In genomic region chr12:64670856-64671639, GRCh38 we compare ENCODE assay signal across 7 cellular contexts.
A peak's percentile ranks its signal among the peaks of the same experiment; 100 is the strongest.
DNase-seq lines count a peak whose midpoint lies in the region; ATAC-seq and TF ChIP-seq lines count a peak whose summit lies in the region.

No MANE protein-coding gene starts in this region.

- intact Hi-C loops in IMR-90 (cut with micrococcal nuclease) (no loop called here), heart left ventricle (cut with DNase I) (loop anchor here in 5 of 10 donors (5.0 kb wide), 1 partner anchor 59 kb away; the partner anchor contains the start of gene RASSF3 (in 5 of the 5))
- intact Hi-C loops in activated T-helper 1 cell treated with anti-CD3 and anti-CD28 coated beads, Interleukin-12 subunit alpha, Interleukin-12 subunit beta, Interleukin-2, Interleukin-4 antibody, amounts not matched to agents 30 ng/mL and 10 ng/mL and 1 ng/mL, durations not matched to agents 14 hours and 24 hours and 36 hours (cut with micrococcal nuclease): loop anchor here (10.0 kb wide), 1 partner anchor 504 kb away; no protein-coding TSS in a partner anchor

- H4K5ac ChIP-seq in IMR-90 (ENCODE audit: low read depth, low read length): no peak overlapping the region

- H3K4me1 Mint-ChIP-seq in activated T-helper 1 cell treated with anti-CD3 and anti-CD28 coated beads, Interleukin-12 subunit alpha, Interleukin-12 subunit beta, Interleukin-2, Interleukin-4 antibody, amounts not matched to agents 30 ng/mL and 10 ng/mL and 1 ng/mL, durations not matched to agents 14 hours and 24 hours and 36 hours (ENCODE audit: low read depth): peaks cover 88% of the 10 kb centered on the region
- peaks cover 95% of the 10 kb centered on the region for H3K4me1 Mint-ChIP-seq in stimulated activated naive CD8-positive, alpha-beta T cell treated with anti-CD3 and anti-CD28 coated beads, Interleukin-15, amount 100 ng/mL, for 72 hours

- H3K56ac ChIP-seq in IMR-90 (ENCODE audit: extremely low read depth, insufficient read depth, low read length): no peak overlapping the region

- no peak overlapping the region for H2AFZ ChIP-seq in IMR-90 (replicated peaks; ENCODE audit: low read length, poor library complexity)

- peak overlapping the region; percentile 85 for H3K4me3 Mint-ChIP-seq in activated T-helper 1 cell treated with anti-CD3 and anti-CD28 coated beads, Interleukin-12 subunit alpha, Interleukin-12 subunit beta, Interleukin-2, Interleukin-4 antibody, amounts not matched to agents 30 ng/mL and 10 ng/mL and 1 ng/mL, durations not matched to agents 14 hours and 24 hours and 36 hours
- peak overlapping the region; percentile 93 to 95 for H3K4me3 Mint-ChIP-seq in stimulated activated naive CD8-positive, alpha-beta T cell treated with anti-CD3 and anti-CD28 coated beads, Interleukin-15, amount 100 ng/mL, for 72 hours

- H3K36me3 Mint-ChIP-seq in activated T-helper 1 cell treated with anti-CD3 and anti-CD28 coated beads, Interleukin-12 subunit alpha, Interleukin-12 subunit beta, Interleukin-2, Interleukin-4 antibody, amounts not matched to agents 30 ng/mL and 10 ng/mL and 1 ng/mL, durations not matched to agents 14 hours and 24 hours and 36 hours (ENCODE audit: low read depth): peaks cover 2% of the 10 kb centered on the region

- POLR2A ChIA-PET in IMR-90 (lab: Charles Lee; ENCODE audit: unreplicated experiment): no interaction called here

- H3K9me3 Mint-ChIP-seq in activated T-helper 1 cell treated with anti-CD3 and anti-CD28 coated beads, Interleukin-12 subunit alpha, Interleukin-12 subunit beta, Interleukin-2, Interleukin-4 antibody, amounts not matched to agents 30 ng/mL and 10 ng/mL and 1 ng/mL, durations not matched to agents 14 hours and 24 hours and 36 hours: no peaks in the 10 kb centered on the region
- H3K9me3 Mint-ChIP-seq in stimulated activated naive CD8-positive, alpha-beta T cell treated with anti-CD3 and anti-CD28 coated beads, Interleukin-15, amount 100 ng/mL, for 72 hours: no peaks in the 10 kb centered on the region

- no peak overlapping the region for H3K18ac ChIP-seq in IMR-90 (ENCODE audit: low read depth, low read length)

- no peak overlapping the region for H2AK9ac ChIP-seq in IMR-90 (replicated peaks; ENCODE audit: low read depth, low read length, poor library complexity)

- no peak overlapping the region for H2BK15ac ChIP-seq in IMR-90 (ENCODE audit: low read depth, low read length)

- H3K9me1 ChIP-seq in IMR-90 (ENCODE audit: insufficient read depth, low read length): peaks cover 34% of the 10 kb centered on the region

- no peak overlapping the region; a peak in 1 of 4 replicates for H4K8ac ChIP-seq in IMR-90 (ENCODE audit: low read depth in 2 of 2, low read length in 2 of 2)

- no peaks in the 10 kb centered on the region for H3K27me3 Mint-ChIP-seq in activated T-helper 1 cell treated with anti-CD3 and anti-CD28 coated beads, Interleukin-12 subunit alpha, Interleukin-12 subunit beta, Interleukin-2, Interleukin-4 antibody, amounts not matched to agents 30 ng/mL and 10 ng/mL and 1 ng/mL, durations not matched to agents 14 hours and 24 hours and 36 hours (ENCODE audit: insufficient read depth)
- no peaks in the 10 kb centered on the region for H3K27me3 Mint-ChIP-seq in stimulated activated naive CD8-positive, alpha-beta T cell treated with anti-CD3 and anti-CD28 coated beads, Interleukin-15, amount 100 ng/mL, for 72 hours

- DNase-seq in IMR-90: peak; percentile 69
- DNase-seq in activated T-helper 1 cell treated with anti-CD3 and anti-CD28 coated beads, Interleukin-12 subunit alpha, Interleukin-12 subunit beta, Interleukin-2, Interleukin-4 antibody, amounts not matched to agents 30 ng/mL and 10 ng/mL and 1 ng/mL, durations not matched to agents 14 hours and 24 hours and 36 hours (ENCODE audit: low spot score): no peak
- no peak for DNase-seq in heart left ventricle
- DNase-seq in stimulated activated naive CD8-positive, alpha-beta T cell treated with anti-CD3 and anti-CD28 coated beads, Interleukin-15, amount 100 ng/mL, for 72 hours: no peak
- DNase-seq in NCI-H1694 treated with DMSO at 0.1 percent for 48 hours (lab: John Stamatoyannopoulos, UW): no peak

- no peaks in the 10 kb centered on the region for H3K27me3 ChIP-seq in IMR-90 (ENCODE audit: control insufficient read depth, insufficient read depth, low read length)
- no peaks in the 10 kb centered on the region for H3K27me3 ChIP-seq in heart left ventricle

- H3K9me3 ChIP-seq in IMR-90 (ENCODE audit: control insufficient read depth, insufficient read depth, low read length) (no peaks in the 10 kb centered on the region), heart left ventricle (no peaks in the 10 kb centered on the region)

- H3K23ac ChIP-seq in IMR-90 (ENCODE audit: low read depth, low read length): no peak overlapping the region

- no peak overlapping the region for H2BK120ac ChIP-seq in IMR-90 (ENCODE audit: low read depth, low read length)

- peaks cover 43 to 89% of the 10 kb centered on the region in 2 experiments for H3K79me1 ChIP-seq in IMR-90 (ENCODE audit: low read depth in 1 of 2, low read length in 2 of 2)

- BruUV-seq in IMR-90 (replicated peaks; lab: Mats Ljungman, UMichigan): no TSS peak

- peaks cover 69% of the 10 kb centered on the region; the same call in 1 of the 2 replicates for H4K20me1 ChIP-seq in IMR-90 (ENCODE audit: insufficient read depth, low read length)

- dilution Hi-C loops in IMR-90 (cut with HindIII; ENCODE audit: low sequenced_read_pairs, unreplicated experiment): no loop called here

- H3K4me1 ChIP-seq in IMR-90 (ENCODE audit: control insufficient read depth, insufficient read depth, low read length) (peaks cover 30% of the 10 kb centered on the region), heart left ventricle (peaks cover 15 to 100% (median 97%) of the 10 kb centered on the region in 12 donors)

- H3K4me2 ChIP-seq in IMR-90 (ENCODE audit: low read depth, low read length): no peak overlapping the region

- H3K36me3 ChIP-seq in IMR-90 (ENCODE audit: control insufficient read depth, insufficient read depth, low read length) (no peaks in the 10 kb centered on the region), heart left ventricle (no peaks in the 10 kb centered on the region)

- TF ChIP-seq CTCF in IMR-90 (conservative IDR thresholded peaks at IDR 0.05; ENCODE audit: low read depth, low read length) (no peak), heart left ventricle (IDR thresholded peaks at IDR 0.05) (no peak)

- H4K91ac ChIP-seq in IMR-90 (ENCODE audit: insufficient read depth, low read depth, low read length): no peak overlapping the region

- in situ Hi-C loops in IMR-90 (cut with MboI; ENCODE audit: low sequenced_read_pairs): no loop called here

- peak overlapping the region; percentile 50 for H3K4ac ChIP-seq in IMR-90 (ENCODE audit: low read depth, low read length)

- H3K27ac Mint-ChIP-seq in activated T-helper 1 cell treated with anti-CD3 and anti-CD28 coated beads, Interleukin-12 subunit alpha, Interleukin-12 subunit beta, Interleukin-2, Interleukin-4 antibody, amounts not matched to agents 30 ng/mL and 10 ng/mL and 1 ng/mL, durations not matched to agents 14 hours and 24 hours and 36 hours: peak overlapping the region; percentile 85
- H3K27ac Mint-ChIP-seq in stimulated activated naive CD8-positive, alpha-beta T cell treated with anti-CD3 and anti-CD28 coated beads, Interleukin-15, amount 100 ng/mL, for 72 hours: peak overlapping the region; percentile 47 to 79

- no peak overlapping the region for H2BK20ac ChIP-seq in IMR-90 (ENCODE audit: low read depth, low read length)

- ATAC-seq in IMR-90 (ENCODE audit: low read depth): peak; percentile 53
- ATAC-seq in heart left ventricle: peak; percentile 41 to 61 (median 50)
- peak; percentile 67 for ATAC-seq in stimulated activated naive CD8-positive, alpha-beta T cell treated with anti-CD3 and anti-CD28 coated beads, Interleukin-15, amount 100 ng/mL, for 72 hours
- ATAC-seq in GM21447 (IDR thresholded peaks at IDR 0.05; ENCODE audit: unreplicated experiment): no peak
- ATAC-seq in HG02973 (IDR thresholded peaks at IDR 0.05; ENCODE audit: unreplicated experiment): no peak

- 0 out of 2 replicates have a peak overlapping the region, but pooled peaks have one; percentile 39 for H2AK5ac ChIP-seq in IMR-90 (ENCODE audit: low read depth, low read length)

- peak overlapping the region; percentile 14; the same call in 1 of the 2 replicates for H3K14ac ChIP-seq in IMR-90 (replicated peaks; ENCODE audit: low read depth, low read length)

- H3K4me3 ChIP-seq in IMR-90 (ENCODE audit: insufficient read depth, low read depth, low read length): no peak overlapping the region
- H3K4me3 ChIP-seq in heart left ventricle: no peak overlapping the region

- no peak overlapping the region for H2BK5ac ChIP-seq in IMR-90 (ENCODE audit: low read depth, low read length, poor library complexity, severe bottlenecking)

- no peak for TF ChIP-seq RAD21 in IMR-90 (IDR thresholded peaks at IDR 0.05; ENCODE audit: low read length)

- no peak overlapping the region for H3K9ac ChIP-seq in IMR-90 (ENCODE audit: low read depth, low read length)

- H3K27ac ChIP-seq in IMR-90 (ENCODE audit: insufficient read depth, low read length) (no peak overlapping the region), heart left ventricle (peak overlapping the region; percentile 35 to 89 (median 74))

- TF ChIP-seq POLR2A in IMR-90 (IDR thresholded peaks at IDR 0.05; ENCODE audit: low read depth, low read length): no peak
- TF ChIP-seq POLR2A in heart left ventricle (IDR thresholded peaks at IDR 0.05): no peak

- 80% methylated on average over 3 of the region's 10 CpGs; no CpG with 5 or more reads in 1 of the 2 experiments for WGBS in IMR-90 (ENCODE audit: extremely low coverage in 2 of 2, insufficient read length in 1 of 2), 2 experiments
- 51 to 60% (median 53%) methylated on average over 10 of the region's 10 CpGs for WGBS in heart left ventricle, 4 donors

- CTCF ChIA-PET in IMR-90 (lab: Yijun Ruan, JAX): no interaction called here

TF ChIP-seq in IMR-90, 13 proteins besides CTCF, POLR2A, EP300 and RAD21:
- no peak for TF ChIP-seq NFE2L2 (IDR thresholded peaks at IDR 0.05; ENCODE audit: low read depth, low read length)
- TF ChIP-seq RCOR1 (IDR thresholded peaks at IDR 0.05; ENCODE audit: insufficient replicate concordance, low read length): no peak
- no peak for TF ChIP-seq SMC3 (IDR thresholded peaks at IDR 0.05; ENCODE audit: low read depth, low read length)
- no peak for TF ChIP-seq FOS (IDR thresholded peaks at IDR 0.05; ENCODE audit: low read depth, low read length)
- no peak for TF ChIP-seq RFX5 (IDR thresholded peaks at IDR 0.05; ENCODE audit: low read depth, low read length)
- TF ChIP-seq CHD1 (IDR thresholded peaks at IDR 0.05; ENCODE audit: low read depth, low read length): no peak

Comparison
In these comparisons a context has a peak if more than half of its experiments do, and no peak if none do; other contexts are left out.
1. ATAC-seq: peak in IMR-90 (single experiment), heart left ventricle (4 of 4) and stimulated activated naive CD8-positive, alpha-beta T cell treated with anti-CD3 and anti-CD28 coated beads, Interleukin-15, amount 100 ng/mL, for 72 hours (single experiment); none in GM21447 (single experiment) and HG02973 (single experiment).